33 cellular contexts compared by ENCODE assay signal in genomic region chr5:142482207-142482606, GRCh38.
"Had no signal": no experiment of that assay in that cellular context is flagged by ENCODE, and none has a peak within 500 bp of the region (broad histone marks: within the 10 kb centered on the region; RNA-seq: fewer than 3 reads in every experiment).

No MANE protein-coding gene starts in this region.

- ATAC-seq: activated CD4-positive, CD25-positive, alpha-beta regulatory T cell treated with anti-CD3 and anti-CD28 coated beads, Interleukin-2, amount 50 U/mL, for 24 hours; activated CD8-positive, alpha-beta T cell treated with anti-CD3 and anti-CD28 coated beads for 36 hours; activated T-cell treated with anti-CD3 and anti-CD28 coated beads, Interleukin-2, amount 50 U/mL, for 4 hours; body of pancreas; effector memory CD8-positive, alpha-beta T cell; foreskin keratinocyte; gastrocnemius medialis; T-helper 17 cell had no signal

- H3K9me3 ChIP-seq: body of pancreas, gastrocnemius medialis had no signal

- H3K4me1 Mint-ChIP-seq: activated B cell treated with CpG ODN at 0.5 μM for 24 hours; activated T-helper 17 cell treated with anti-CD3 and anti-CD28 coated beads, Interleukin-2, amount 50 U/mL, for 72 hours; T-helper 17 cell had no signal

- H3K4me3 ChIP-seq: body of pancreas, esophagus muscularis mucosa, gastrocnemius medialis had no signal

- H3K4me1 ChIP-seq: body of pancreas, esophagus muscularis mucosa, gastrocnemius medialis had no signal

- H3K27ac ChIP-seq: body of pancreas, esophagus muscularis mucosa, foreskin keratinocyte, gastrocnemius medialis, WERI-Rb-1 had no signal

- H3K36me3 ChIP-seq: esophagus muscularis mucosa, gastrocnemius medialis, WERI-Rb-1 had no signal

- FAIRE-seq: colon had no signal

- H3K27me3 Mint-ChIP-seq: activated T-helper 17 cell treated with anti-CD3 and anti-CD28 coated beads, Interleukin-2, amount 50 U/mL, for 72 hours; T-helper 17 cell had no signal

- H3K4me3 Mint-ChIP-seq: activated B cell treated with CpG ODN at 0.5 μM for 24 hours; activated CD8-positive, alpha-beta T cell treated with anti-CD3 and anti-CD28 coated beads for 36 hours; activated naive CD8-positive, alpha-beta T cell; activated T-cell treated with anti-CD3 and anti-CD28 coated beads, Interleukin-2, amount 50 U/mL, for 4 hours; activated T-helper 17 cell treated with anti-CD3 and anti-CD28 coated beads, Interleukin-2, amount 50 U/mL, for 72 hours; effector memory CD8-positive, alpha-beta T cell; T-helper 17 cell; T-helper 2 cell treated with Interferon-gamma antibody and Interleukin-4, amounts not matched to agents 5 μg/mL and 100 μg/mL, for 36 hours had no signal

- DNase-seq: activated B cell treated with CpG ODN at 0.5 μM for 24 hours; activated CD4-positive, alpha-beta T cell treated with anti-CD3 and anti-CD28 coated beads for 48 hours; activated CD4-positive, alpha-beta T cell treated with anti-CD3 and anti-CD28 coated beads, Interleukin-2, amount 50 U/mL, for 1 hour; activated CD4-positive, alpha-beta T cell treated with anti-CD3 and anti-CD28 coated beads, Interleukin-2, amount 50 U/mL, for 48 hours; activated CD8-positive, alpha-beta memory T cell treated with anti-CD3 and anti-CD28 coated beads for 24 hours; activated CD8-positive, alpha-beta T cell treated with anti-CD3 and anti-CD28 coated beads for 36 hours; activated effector memory CD4-positive, alpha-beta T cell treated with Interleukin-2 at 50 U/mL for 16 hours; activated gamma-delta T cell treated with Interleukin-2 at 50 U/mL for 16 hours; activated naive CD4-positive, alpha-beta T cell treated with anti-CD3 and anti-CD28 coated beads, Interleukin-2, amount 50 U/mL, for 16 hours; activated naive CD4-positive, alpha-beta T cell treated with Interleukin-2 at 50 U/mL for 16 hours; activated T-cell treated with anti-CD3 and anti-CD28 coated beads, Interleukin-2, amount 50 U/mL, for 4 hours; amygdala; aorta; body of pancreas; caudate nucleus; cortex of kidney; dermis blood vessel endothelial cell; effector CD4-positive, alpha-beta T cell; effector memory CD8-positive, alpha-beta T cell; erythroblast; foreskin keratinocyte; gastrocnemius medialis; glutamatergic neuron; T-helper 1 cell; T-helper 17 cell; T1000; WERI-Rb-1 had no signal

- H3K27ac Mint-ChIP-seq: activated B cell treated with CpG ODN at 0.5 μM for 24 hours; activated CD8-positive, alpha-beta T cell treated with anti-CD3 and anti-CD28 coated beads for 36 hours; activated naive CD8-positive, alpha-beta T cell; activated T-helper 17 cell treated with anti-CD3 and anti-CD28 coated beads, Interleukin-2, amount 50 U/mL, for 72 hours; effector memory CD8-positive, alpha-beta T cell; T-helper 17 cell; T-helper 2 cell treated with Interferon-gamma antibody and Interleukin-4, amounts not matched to agents 5 μg/mL and 100 μg/mL, for 36 hours had no signal

- H3K27me3 ChIP-seq: body of pancreas, esophagus muscularis mucosa, foreskin keratinocyte, gastrocnemius medialis had no signal
